ENCODE assay signal across 1 cellular context in genomic region chr16:30180741-30181140, GRCh38.
A peak's percentile ranks its signal among the peaks of the same experiment; 100 is the strongest.
TF ChIP-seq lines count a peak whose summit lies in the region.

No MANE protein-coding gene starts in this region.

TF ChIP-seq in HepG2, 621 proteins besides CTCF, POLR2A, EP300 and RAD21:
- TF ChIP-seq ZNF629 (CRISPR knock-in tag; conservative IDR thresholded peaks at IDR 0.05), result peak; percentile 67; the same call in 1 of the 2 replicates
- TF ChIP-seq ZNF687 (CRISPR knock-in tag; IDR thresholded peaks at IDR 0.05), result peak; percentile 37
- TF ChIP-seq JDP2 (CRISPR knock-in tag; IDR thresholded peaks at IDR 0.05; ENCODE audit: borderline replicate concordance), result no peak
- peak; percentile 22; the same call in 1 of the 2 replicates for TF ChIP-seq MAX (IDR thresholded peaks at IDR 0.05)
- no peak for TF ChIP-seq KDM1A (CRISPR knock-in tag; IDR thresholded peaks at IDR 0.05)
- TF ChIP-seq NR2F6 (IDR thresholded peaks at IDR 0.05), result 0 out of 2 replicates have a peak, but pooled peaks have one; percentile 17
- TF ChIP-seq NR2F6 (CRISPR knock-in tag; IDR thresholded peaks at IDR 0.05), result no peak
- 0 out of 2 replicates have a peak, but pooled peaks have one; percentile 55 for TF ChIP-seq HNRNPL (IDR thresholded peaks at IDR 0.05; ENCODE audit: low read depth, low read length)
- TF ChIP-seq ZNF747 (CRISPR knock-in tag; IDR thresholded peaks at IDR 0.05; ENCODE audit: borderline replicate concordance), result no peak
- TF ChIP-seq JUNB (CRISPR knock-in tag; IDR thresholded peaks at IDR 0.05; ENCODE audit: borderline replicate concordance), result no peak
